14 cellular contexts compared by ENCODE assay signal in genomic region chr12:119618328-119618896, GRCh38. TPM values are rescaled to one million over a fixed set of nuclear protein-coding genes. Genes with fewer than 3 reads are reported as not detected.
"Had no signal": no experiment of that assay in that cellular context is flagged by ENCODE, and none has a peak within 500 bp of the region (broad histone marks: within the 10 kb centered on the region; RNA-seq: fewer than 3 reads in every experiment).

No MANE protein-coding gene starts in this region.

RNA-seq across cellular contexts. Expression of gene TMEM233, which starts 24.8 kb away (rescaled TPM):
- total RNA-seq: activated B cell treated with CpG ODN at 0.5 μM for 24 hours; activated CD4-positive, alpha-beta memory T cell treated with anti-CD3 and anti-CD28 coated beads for 36 hours; activated CD4-positive, alpha-beta memory T cell treated with anti-CD3 and anti-CD28 coated beads, Interleukin-2, amount 10 ng/mL, durations not matched to agents 7 days and 5 days; activated CD4-positive, alpha-beta T cell treated with anti-CD3 and anti-CD28 coated beads for 36 hours; activated CD4-positive, alpha-beta T cell treated with anti-CD3 and anti-CD28 coated beads, Interleukin-2, amount 10 ng/mL, durations not matched to agents 24 days and 14 days; activated CD4-positive, alpha-beta T cell treated with anti-CD3 and anti-CD28 coated beads, Interleukin-2, amount 10 ng/mL, durations not matched to agents 7 days and 5 days; activated CD8-positive, alpha-beta memory T cell treated with anti-CD3 and anti-CD28 coated beads for 36 hours; activated CD8-positive, alpha-beta memory T cell treated with anti-CD3 and anti-CD28 coated beads, Interleukin-2, amount 10 ng/mL, durations not matched to agents 7 days and 5 days; activated CD8-positive, alpha-beta T cell treated with anti-CD3 and anti-CD28 coated beads for 36 hours; activated CD8-positive, alpha-beta T cell treated with anti-CD3 and anti-CD28 coated beads, Interleukin-2, amount 10 ng/mL, durations not matched to agents 7 days and 5 days; T-cell; T-helper 1 cell treated with Interleukin-12 subunit alpha and Interleukin-12 subunit beta and Interleukin-4 antibody, amounts not matched to agents 30 ng/mL and 1 ng/mL, for 36 hours; T-helper 17 cell; T-helper 2 cell treated with Interferon-gamma antibody and Interleukin-4, amounts not matched to agents 100 ng/mL and 5 ng/mL, for 36 hours had no signal
